16 cellular contexts compared by ENCODE assay signal in the genomic region with DNA sequence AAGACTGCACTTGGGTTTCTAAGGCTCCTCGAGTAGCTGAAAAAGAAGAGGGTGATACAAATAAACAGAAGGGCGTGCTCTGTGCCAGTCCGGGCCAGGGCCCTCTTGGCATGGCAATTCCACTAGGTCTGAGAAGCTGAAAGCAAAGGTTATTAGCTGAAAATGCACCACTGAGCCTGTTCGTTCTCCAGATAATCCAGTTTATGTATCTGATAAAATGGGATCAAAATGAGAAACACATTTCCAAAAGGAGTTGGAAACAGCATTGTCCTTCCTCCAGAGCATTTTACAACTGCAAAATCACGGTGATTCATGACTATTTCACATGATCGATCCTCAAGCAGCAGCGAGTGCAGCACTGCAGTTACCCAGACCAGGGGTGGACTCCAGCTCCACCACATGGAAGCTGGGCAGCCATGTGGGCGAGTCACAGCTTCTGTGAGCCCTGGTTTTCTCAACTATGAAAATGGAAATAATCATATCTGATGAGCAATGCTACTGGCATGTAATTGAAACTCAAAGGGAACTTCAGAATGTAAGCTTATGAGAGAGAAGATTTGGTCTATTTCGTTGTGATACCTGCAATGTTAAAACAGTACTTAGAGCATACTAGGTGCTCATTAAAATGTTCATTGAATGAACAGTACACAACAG.
DNase-seq lines count a peak whose midpoint lies in the region; FAIRE-seq and TF ChIP-seq lines count a peak whose summit lies in the region.
"Had no signal": no experiment of that assay in that cellular context is flagged by ENCODE, and none has a peak within 500 bp of the region (broad histone marks: within the 10 kb centered on the region; RNA-seq: fewer than 3 reads in every experiment).

No MANE protein-coding gene starts in this region.

- no peak overlapping the region for H3K4me2 ChIP-seq in PC-9

- H3K27me3 ChIP-seq in PC-9 (ENCODE audit: insufficient read depth, low read depth), result no peaks in the 10 kb centered on the region
- H3K27me3 ChIP-seq: upper lobe of left lung had no signal

- peak overlapping the region; percentile 57 for H3K27ac ChIP-seq in PC-9
- H3K27ac ChIP-seq in epithelial cell of prostate, result no peak overlapping the region
- H3K27ac ChIP-seq: upper lobe of left lung had no signal

- POLR2A ChIA-PET in PC-9 (lab: Charles Lee; ENCODE audit: unreplicated experiment), result no interaction called here

- H3K4me3 Mint-ChIP-seq in activated T-helper 1 cell treated with anti-CD3 and anti-CD28 coated beads, Interleukin-12 subunit alpha, Interleukin-12 subunit beta, Interleukin-2, Interleukin-4 antibody, amounts not matched to agents 30 ng/mL and 10 ng/mL and 1 ng/mL, durations not matched to agents 14 hours and 24 hours and 36 hours, result no peak overlapping the region
- H3K4me3 Mint-ChIP-seq: activated T-cell treated with anti-CD3 and anti-CD28 coated beads, Interleukin-2, amount 50 U/mL, for 4 hours had no signal

- H4K20me1 ChIP-seq in PC-9 (ENCODE audit: insufficient read depth), result no peaks in the 10 kb centered on the region

- peaks cover 3% of the 10 kb centered on the region for H3K9me3 Mint-ChIP-seq in activated T-helper 1 cell treated with anti-CD3 and anti-CD28 coated beads, Interleukin-12 subunit alpha, Interleukin-12 subunit beta, Interleukin-2, Interleukin-4 antibody, amounts not matched to agents 30 ng/mL and 10 ng/mL and 1 ng/mL, durations not matched to agents 14 hours and 24 hours and 36 hours

- H2AFZ ChIP-seq in PC-9, result no peak overlapping the region

- no peaks in the 10 kb centered on the region for H3F3A ChIP-seq in PC-9 (ENCODE audit: insufficient read depth, low read depth)

- no peak overlapping the region for H3K4me3 ChIP-seq in PC-9
- H3K4me3 ChIP-seq: upper lobe of left lung had no signal

- H3K9me3 ChIP-seq in PC-9 (ENCODE audit: insufficient read depth, low read depth), result no peaks in the 10 kb centered on the region
- H3K9me3 ChIP-seq: upper lobe of left lung had no signal

- intact Hi-C loops in PC-9 (cut with micrococcal nuclease; ENCODE audit: unreplicated experiment), result no loop called here
- intact Hi-C loops in activated T-helper 1 cell treated with anti-CD3 and anti-CD28 coated beads, Interleukin-12 subunit alpha, Interleukin-12 subunit beta, Interleukin-2, Interleukin-4 antibody, amounts not matched to agents 30 ng/mL and 10 ng/mL and 1 ng/mL, durations not matched to agents 14 hours and 24 hours and 36 hours (cut with micrococcal nuclease), result no loop called here

- H3K4me1 ChIP-seq in PC-9 (replicated peaks; ENCODE audit: insufficient read depth), result peaks cover 9% of the 10 kb centered on the region; the same call in 1 of the 2 replicates
- H3K4me1 ChIP-seq: upper lobe of left lung had no signal

- H3K27ac Mint-ChIP-seq in activated T-helper 1 cell treated with anti-CD3 and anti-CD28 coated beads, Interleukin-12 subunit alpha, Interleukin-12 subunit beta, Interleukin-2, Interleukin-4 antibody, amounts not matched to agents 30 ng/mL and 10 ng/mL and 1 ng/mL, durations not matched to agents 14 hours and 24 hours and 36 hours, result no peak overlapping the region

- no peaks in the 10 kb centered on the region for H3K4me1 Mint-ChIP-seq in activated T-helper 1 cell treated with anti-CD3 and anti-CD28 coated beads, Interleukin-12 subunit alpha, Interleukin-12 subunit beta, Interleukin-2, Interleukin-4 antibody, amounts not matched to agents 30 ng/mL and 10 ng/mL and 1 ng/mL, durations not matched to agents 14 hours and 24 hours and 36 hours (ENCODE audit: low read depth)

- DNase-seq in Daoy (ENCODE audit: low read depth), result peak; percentile 60
- peak in 1 of 2 experiments; percentile 66 for DNase-seq in PC-9
- peak; percentile 12 for DNase-seq in epithelial cell of prostate (ENCODE audit: low read depth, low spot score)
- peak; percentile 36 for DNase-seq in non-pigmented ciliary epithelial cell (ENCODE audit: low read depth)
- no peak for DNase-seq in H4 (ENCODE audit: low spot score)
- DNase-seq in NCI-H526 (lab: John Stamatoyannopoulos, UW), result no peak
- no peak for DNase-seq in activated T-helper 1 cell treated with anti-CD3 and anti-CD28 coated beads, Interleukin-12 subunit alpha, Interleukin-12 subunit beta, Interleukin-2, Interleukin-4 antibody, amounts not matched to agents 30 ng/mL and 10 ng/mL and 1 ng/mL, durations not matched to agents 14 hours and 24 hours and 36 hours (ENCODE audit: low spot score)
- no peak for DNase-seq in GM12892 (ENCODE audit: insufficient read length)
- DNase-seq: activated CD4-positive, alpha-beta T cell treated with anti-CD3 and anti-CD28 coated beads for 48 hours; activated T-cell treated with anti-CD3 and anti-CD28 coated beads, Interleukin-2, amount 50 U/mL, for 4 hours; amygdala; GOT3; KG1; NCI-H1694 treated with DMSO at 0.1 percent for 48 hours; NCI-H748 treated with DMSO at 0.1 percent for 48 hours; upper lobe of left lung had no signal

- BruUV-seq in PC-9 (replicated peaks; lab: Mats Ljungman, UMichigan), result no TSS peak

- CTCF ChIA-PET in PC-9 (lab: Charles Lee), result no interaction called here

- no peaks in the 10 kb centered on the region for H3K36me3 Mint-ChIP-seq in activated T-helper 1 cell treated with anti-CD3 and anti-CD28 coated beads, Interleukin-12 subunit alpha, Interleukin-12 subunit beta, Interleukin-2, Interleukin-4 antibody, amounts not matched to agents 30 ng/mL and 10 ng/mL and 1 ng/mL, durations not matched to agents 14 hours and 24 hours and 36 hours (ENCODE audit: low read depth)

- H3K9me2 ChIP-seq in PC-9 (ENCODE audit: insufficient read depth), result no peaks in the 10 kb centered on the region

- H3K27me3 Mint-ChIP-seq in activated T-helper 1 cell treated with anti-CD3 and anti-CD28 coated beads, Interleukin-12 subunit alpha, Interleukin-12 subunit beta, Interleukin-2, Interleukin-4 antibody, amounts not matched to agents 30 ng/mL and 10 ng/mL and 1 ng/mL, durations not matched to agents 14 hours and 24 hours and 36 hours (ENCODE audit: insufficient read depth), result no peaks in the 10 kb centered on the region

- FAIRE-seq in GM12892 (lab: Jason Lieb, UNC), result no peak

- no peaks in the 10 kb centered on the region for H3K79me2 ChIP-seq in PC-9 (ENCODE audit: low read depth)

- TF ChIP-seq CTCF in PC-9 (conservative IDR thresholded peaks at IDR 0.05), result no peak

- H3K36me3 ChIP-seq in PC-9 (ENCODE audit: low read depth), result no peaks in the 10 kb centered on the region
- H3K36me3 ChIP-seq: upper lobe of left lung had no signal

- no peak for TF ChIP-seq POLR2A in GM12892 (IDR thresholded peaks at IDR 0.05; ENCODE audit: low read depth, low read length)

Comparison
In these comparisons a context has a peak if more than half of its experiments do, and no peak if none do; other contexts are left out.
1. DNase-seq: peak in Daoy (single experiment), epithelial cell of prostate (single experiment) and non-pigmented ciliary epithelial cell (single experiment); none in H4 (single experiment), NCI-H526 (0 of 2), activated T-helper 1 cell treated with anti-CD3 and anti-CD28 coated beads, Interleukin-12 subunit alpha, Interleukin-12 subunit beta, Interleukin-2, Interleukin-4 antibody, amounts not matched to agents 30 ng/mL and 10 ng/mL and 1 ng/mL, durations not matched to agents 14 hours and 24 hours and 36 hours (single experiment) and GM12892 (single experiment).